8 cellular contexts compared by ENCODE assay signal in the genomic region with DNA sequence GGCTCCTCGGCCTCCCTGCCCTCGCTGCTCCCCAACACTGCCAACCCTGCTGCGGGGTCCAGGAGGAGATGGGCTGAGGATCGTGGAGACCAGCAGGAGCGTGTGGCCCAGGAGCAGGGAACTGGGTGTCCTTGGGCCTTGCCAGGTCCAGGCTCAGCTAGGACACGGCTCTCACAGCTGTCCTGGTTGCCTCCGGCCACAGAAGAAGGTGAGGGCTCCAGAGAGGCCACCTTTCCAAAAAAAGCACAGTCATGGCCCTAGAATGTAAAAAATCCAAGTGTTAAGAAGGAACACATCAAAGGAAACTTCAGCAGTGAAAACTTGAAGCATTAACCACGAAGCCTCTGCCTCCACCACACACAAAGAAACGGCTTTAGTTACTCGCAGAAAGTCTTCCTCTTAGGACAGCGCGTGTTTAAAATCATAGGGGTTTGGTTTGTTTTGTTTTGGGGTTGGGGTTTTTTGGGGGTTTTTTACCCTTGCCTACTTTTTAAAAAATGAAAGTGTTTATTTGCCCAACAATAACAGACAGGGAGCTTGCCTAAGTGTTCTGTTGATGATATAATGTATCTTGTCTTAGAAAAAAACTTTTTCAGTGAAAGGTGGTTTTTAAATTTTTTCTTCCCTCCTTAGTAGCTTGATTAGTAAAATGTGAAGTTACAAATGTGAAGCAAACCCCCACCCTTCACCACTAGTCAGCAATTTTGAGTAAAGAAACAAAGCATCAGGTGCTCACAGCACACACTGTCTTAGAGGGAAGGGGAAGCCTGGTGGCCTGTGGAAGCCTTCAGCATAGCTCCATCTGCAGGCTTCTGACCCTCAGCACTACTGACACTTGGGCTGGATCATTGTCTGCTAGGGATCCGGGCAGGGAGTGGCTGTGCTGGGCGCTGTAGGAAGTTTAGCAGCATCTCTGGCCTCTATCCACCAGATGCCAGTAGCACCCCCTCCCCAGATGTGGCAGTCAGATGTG. TPM values are rescaled to one million over a fixed set of nuclear protein-coding genes. Genes with fewer than 3 reads are reported as not detected.
DNase-seq lines count a peak whose midpoint lies in the region; ATAC-seq and TF ChIP-seq lines count a peak whose summit lies in the region.

No MANE protein-coding gene starts in this region.

- H3K27ac ChIP-seq in CD4-positive, alpha-beta T cell (ENCODE audit: low read depth, low read length), result no peak overlapping the region

- CTCF ChIA-PET in CD4-positive, alpha-beta T cell (lab: Charles Lee), result interaction anchor here (0.7 to 0.9 kb wide), 3 partner anchors 51 to 66 kb away, joined by 3 read pairs; no protein-coding TSS in a partner anchor

- peak overlapping the region; percentile 8 for H3K4me3 Mint-ChIP-seq in CD4-positive, alpha-beta T cell
- H3K4me3 Mint-ChIP-seq in IgD-negative memory B cell, result peak overlapping the region in 2 of 4 donors; percentile 4 to 80
- peak overlapping the region; percentile 25 to 61 for H3K4me3 Mint-ChIP-seq in stimulated activated naive CD8-positive, alpha-beta T cell treated with anti-CD3 and anti-CD28 coated beads, Interleukin-15, amount 100 ng/mL, for 72 hours

- DNase-seq in CD4-positive, alpha-beta T cell, result peak in 4 of 10 experiments; percentile 20 to 32 (median 22)
- peak; percentile 49 to 61 for DNase-seq in activated CD4-positive, alpha-beta T cell treated with anti-CD3 and anti-CD28 coated beads, Interleukin-2, amount 50 U/mL, for 48 hours
- DNase-seq in left ventricle myocardium superior (no peak), amniotic stem cell (lab: John Stamatoyannopoulos, UW) (no peak)
- DNase-seq in stimulated activated naive CD8-positive, alpha-beta T cell treated with anti-CD3 and anti-CD28 coated beads, Interleukin-15, amount 100 ng/mL, for 72 hours, result peak; percentile 48 to 79

- no peaks in the 10 kb centered on the region for H3K27me3 ChIP-seq in CD4-positive, alpha-beta T cell (ENCODE audit: control insufficient read depth, insufficient read depth, low read length)

- H3K27ac Mint-ChIP-seq in CD4-positive, alpha-beta T cell, result peak overlapping the region; percentile 43
- peak overlapping the region; percentile 51 to 85 (median 57) for H3K27ac Mint-ChIP-seq in IgD-negative memory B cell
- peak overlapping the region; percentile 72 to 87 for H3K27ac Mint-ChIP-seq in stimulated activated naive CD8-positive, alpha-beta T cell treated with anti-CD3 and anti-CD28 coated beads, Interleukin-15, amount 100 ng/mL, for 72 hours

- POLR2A ChIA-PET in CD4-positive, alpha-beta T cell (lab: Charles Lee), result interaction anchor here (0.6 to 1.7 kb wide), 6 partner anchors 50 to 863 kb away, joined by 3 to 13 read pairs (median 3); partner anchors contain the start of gene PTPN1

- peak; percentile 79 for ATAC-seq in CD4-positive, alpha-beta T cell (ENCODE audit: poor library complexity)
- ATAC-seq in GM19438 (IDR thresholded peaks at IDR 0.05; ENCODE audit: low read depth, unreplicated experiment) (peak; percentile 69), left ventricle myocardium superior (peak; percentile 17), GM18870 (IDR thresholded peaks at IDR 0.05; ENCODE audit: unreplicated experiment) (no peak)
- ATAC-seq in stimulated activated naive CD8-positive, alpha-beta T cell treated with anti-CD3 and anti-CD28 coated beads, Interleukin-15, amount 100 ng/mL, for 72 hours, result peak; percentile 94

- H3K27me3 Mint-ChIP-seq in CD4-positive, alpha-beta T cell, result no peaks in the 10 kb centered on the region
- H3K27me3 Mint-ChIP-seq in IgD-negative memory B cell, result no peaks in the 10 kb centered on the region
- H3K27me3 Mint-ChIP-seq in stimulated activated naive CD8-positive, alpha-beta T cell treated with anti-CD3 and anti-CD28 coated beads, Interleukin-15, amount 100 ng/mL, for 72 hours, result no peaks in the 10 kb centered on the region

- peaks cover 90% of the 10 kb centered on the region for H3K36me3 Mint-ChIP-seq in CD4-positive, alpha-beta T cell (ENCODE audit: low read depth)
- peaks cover 6% of the 10 kb centered on the region for H3K36me3 Mint-ChIP-seq in IgD-negative memory B cell

- peak; percentile 46 for TF ChIP-seq CTCF in CD4-positive, alpha-beta T cell (IDR thresholded peaks at IDR 0.05)

- H3K4me1 Mint-ChIP-seq in CD4-positive, alpha-beta T cell (ENCODE audit: low read depth), result peaks cover 78% of the 10 kb centered on the region
- H3K4me1 Mint-ChIP-seq in IgD-negative memory B cell, result peaks cover 39 to 57% (median 54%) of the 10 kb centered on the region in 3 donors
- peaks cover 74% of the 10 kb centered on the region for H3K4me1 Mint-ChIP-seq in stimulated activated naive CD8-positive, alpha-beta T cell treated with anti-CD3 and anti-CD28 coated beads, Interleukin-15, amount 100 ng/mL, for 72 hours

- H3K9me3 ChIP-seq in CD4-positive, alpha-beta T cell (ENCODE audit: control insufficient read depth, low read length), result no peaks in the 10 kb centered on the region

- H3K9me3 Mint-ChIP-seq in CD4-positive, alpha-beta T cell, result no peaks in the 10 kb centered on the region
- no peaks in the 10 kb centered on the region for H3K9me3 Mint-ChIP-seq in IgD-negative memory B cell
- no peaks in the 10 kb centered on the region for H3K9me3 Mint-ChIP-seq in stimulated activated naive CD8-positive, alpha-beta T cell treated with anti-CD3 and anti-CD28 coated beads, Interleukin-15, amount 100 ng/mL, for 72 hours

- intact Hi-C loops in CD4-positive, alpha-beta T cell (cut with DNase I, micrococcal nuclease), result loop anchor here (2.0 to 5.0 kb wide), 2 partner anchors 58 to 93 kb away; partner anchors contain the start of gene PTPN1 (in 1 of the 2)
- intact Hi-C loops in left ventricle myocardium superior (cut with micrococcal nuclease), result loop anchor here (10.0 kb wide), 1 partner anchor 55 kb away; the partner anchor contains the start of gene PTPN1

RNA-seq across cellular contexts. Expression of gene PTPN1, which starts 60.0 kb away (rescaled TPM):
- total RNA-seq in CD4-positive, alpha-beta T cell, result 10 to 100 TPM; 82.3 to 82.8 TPM
- 73.8 TPM for polyA plus RNA-seq in IgD-negative memory B cell
- total RNA-seq in left ventricle myocardium superior, result 24.1 TPM

Comparison
In these comparisons a context has a peak if more than half of its experiments do, and no peak if none do; other contexts are left out.
1. DNase-seq: peak in activated CD4-positive, alpha-beta T cell treated with anti-CD3 and anti-CD28 coated beads, Interleukin-2, amount 50 U/mL, for 48 hours (2 of 2) and stimulated activated naive CD8-positive, alpha-beta T cell treated with anti-CD3 and anti-CD28 coated beads, Interleukin-15, amount 100 ng/mL, for 72 hours (2 of 2); none in left ventricle myocardium superior (single experiment) and amniotic stem cell (single experiment).
2. Peak in every context shown above with its lines, with median percentiles within 50 percentile points of each other: H3K27ac Mint-ChIP-seq.